Comparison of ENCODE assay signal across 16 cellular contexts in genomic region chr21:26814374-26814773, GRCh38. TPM values are rescaled to one million over a fixed set of nuclear protein-coding genes. Genes with fewer than 3 reads are reported as not detected.
DNase-seq lines count a peak whose midpoint lies in the region; ATAC-seq and TF ChIP-seq lines count a peak whose summit lies in the region.
"Had no signal": no experiment of that assay in that cellular context is flagged by ENCODE, and none has a peak within 500 bp of the region (broad histone marks: within the 10 kb centered on the region; RNA-seq: fewer than 3 reads in every experiment).

No MANE protein-coding gene starts in this region.

- ATAC-seq in IMR-90 (ENCODE audit: low read depth): peak; percentile 71
- ATAC-seq in HG03354 (IDR thresholded peaks at IDR 0.05; ENCODE audit: poor library complexity, severe bottlenecking, unreplicated experiment): no peak
- no peak for ATAC-seq in HG03095 (IDR thresholded peaks at IDR 0.05; ENCODE audit: unreplicated experiment)

- dilution Hi-C loops in IMR-90 (cut with HindIII; ENCODE audit: low sequenced_read_pairs, unreplicated experiment): no loop called here

- no CpG with 5 or more reads among the region's 1 CpG for WGBS in IMR-90 (ENCODE audit: extremely low coverage in 2 of 2, insufficient read length in 1 of 2), 2 experiments

- DNase-seq in IMR-90 (peak; percentile 61), cardiac fibroblast (ENCODE audit: low read depth in 2 of 2) (peak; percentile 56 to 76), nephron progenitor cell (no peak), mesenteric fat pad (ENCODE audit: low spot score) (no peak)
- DNase-seq: CD4-positive, alpha-beta memory T cell; GOT3; NCI-H1436; NCI-H2029; NCI-H2171 treated with DMSO at 0.1 percent for 48 hours; NCI-H748 treated with DMSO at 0.1 percent for 48 hours; PC-9 had no signal

- BruUV-seq in IMR-90 (replicated peaks; lab: Mats Ljungman, UMichigan): no TSS peak

- in situ Hi-C loops in IMR-90 (cut with MboI; ENCODE audit: low sequenced_read_pairs): no loop called here

- no peaks in the 10 kb centered on the region for H4K20me1 ChIP-seq in IMR-90 (ENCODE audit: insufficient read depth, low read length)

- no peak overlapping the region for H4K5ac ChIP-seq in IMR-90 (ENCODE audit: low read depth, low read length)

- intact Hi-C loops in IMR-90 (cut with micrococcal nuclease): no loop called here

- H3K4me1 ChIP-seq in IMR-90 (ENCODE audit: control insufficient read depth, insufficient read depth, low read length): peaks cover 6% of the 10 kb centered on the region

- H3K18ac ChIP-seq in IMR-90 (ENCODE audit: low read depth, low read length): peak overlapping the region; percentile 21; the same call in 1 of the 2 replicates

- CTCF ChIA-PET in IMR-90 (lab: Yijun Ruan, JAX): interaction anchor here (0.6 to 1.1 kb wide), 3 partner anchors 100 to 1931 kb away, joined by 3 to 4 read pairs (median 4); no protein-coding TSS in a partner anchor

- no peak overlapping the region for H2AFZ ChIP-seq in IMR-90 (replicated peaks; ENCODE audit: low read length, poor library complexity)
- H2AFZ ChIP-seq: PC-9 had no signal

- H3K4me3 ChIP-seq in IMR-90 (ENCODE audit: insufficient read depth, low read depth, low read length): no peak overlapping the region
- H3K4me3 ChIP-seq in cardiac fibroblast (replicated peaks in 1 of 2; ENCODE audit: low read depth in 2 of 2, low read length in 2 of 2): no peak overlapping the region
- H3K4me3 ChIP-seq: PC-9, SK-N-MC had no signal

- H3K36me3 Mint-ChIP-seq in nephron (ENCODE audit: low read depth) (no peaks in the 10 kb centered on the region), nephron progenitor cell (ENCODE audit: low read depth) (no peaks in the 10 kb centered on the region)
- H3K36me3 Mint-ChIP-seq: CD4-positive, alpha-beta memory T cell had no signal

- peak overlapping the region; percentile 65; the same call in 1 of the 2 replicates for H3K4ac ChIP-seq in IMR-90 (ENCODE audit: low read depth, low read length)

- no peak overlapping the region for H3K4me3 Mint-ChIP-seq in nephron
- no peak overlapping the region for H3K4me3 Mint-ChIP-seq in nephron progenitor cell
- H3K4me3 Mint-ChIP-seq: CD4-positive, alpha-beta memory T cell had no signal

- peak overlapping the region; percentile 44; the same call in 1 of the 2 replicates for H4K91ac ChIP-seq in IMR-90 (ENCODE audit: insufficient read depth, low read depth, low read length)

- H3K23ac ChIP-seq in IMR-90 (ENCODE audit: low read depth, low read length): no peak overlapping the region

- no peak for TF ChIP-seq POLR2A in IMR-90 (IDR thresholded peaks at IDR 0.05; ENCODE audit: low read depth, low read length)

- H3K9ac ChIP-seq in IMR-90 (ENCODE audit: low read depth, low read length): no peak overlapping the region
- H3K9ac ChIP-seq: KMS-11 had no signal

- no peaks in the 10 kb centered on the region for H3K9me3 Mint-ChIP-seq in nephron
- H3K9me3 Mint-ChIP-seq in nephron progenitor cell: no peaks in the 10 kb centered on the region
- H3K9me3 Mint-ChIP-seq: CD4-positive, alpha-beta memory T cell had no signal

- H2AK9ac ChIP-seq in IMR-90 (replicated peaks; ENCODE audit: low read depth, low read length, poor library complexity): no peak overlapping the region

- TF ChIP-seq CTCF in IMR-90 (conservative IDR thresholded peaks at IDR 0.05; ENCODE audit: low read depth, low read length) (no peak), cardiac fibroblast (IDR thresholded peaks at IDR 0.05; ENCODE audit: low read depth, low read length) (no peak), nephron (IDR thresholded peaks at IDR 0.05; ENCODE audit: unreplicated experiment in 3 of 3) (no peak), nephron progenitor cell (IDR thresholded peaks at IDR 0.05) (no peak)

- POLR2A ChIA-PET in IMR-90 (lab: Charles Lee; ENCODE audit: unreplicated experiment): interaction anchor here (0.6 kb wide), 2 partner anchors 13 to 25 kb away, joined by 4 to 9 read pairs; no protein-coding TSS in a partner anchor

- H2BK5ac ChIP-seq in IMR-90 (ENCODE audit: low read depth, low read length, poor library complexity, severe bottlenecking): peak overlapping the region; percentile 76

- H3K79me1 ChIP-seq in IMR-90 (ENCODE audit: low read depth in 1 of 2, low read length in 2 of 2): no peaks in the 10 kb centered on the region

- H3K27ac Mint-ChIP-seq in nephron: peak overlapping the region in 2 of 3 experiments; percentile 6 to 11
- no peak overlapping the region for H3K27ac Mint-ChIP-seq in nephron progenitor cell
- H3K27ac Mint-ChIP-seq: CD4-positive, alpha-beta memory T cell had no signal

- H3K27me3 ChIP-seq in IMR-90 (ENCODE audit: control insufficient read depth, insufficient read depth, low read length): no peaks in the 10 kb centered on the region

- H2BK15ac ChIP-seq in IMR-90 (ENCODE audit: low read depth, low read length): peak overlapping the region; percentile 67; the same call in 1 of the 3 replicates

- H3K4me2 ChIP-seq in IMR-90 (ENCODE audit: low read depth, low read length): no peak overlapping the region
- H3K4me2 ChIP-seq: KMS-11, PC-9 had no signal

- H3K36me3 ChIP-seq in IMR-90 (ENCODE audit: control insufficient read depth, insufficient read depth, low read length): no peaks in the 10 kb centered on the region

- H3K9me3 ChIP-seq in IMR-90 (ENCODE audit: control insufficient read depth, insufficient read depth, low read length): no peaks in the 10 kb centered on the region

- H3K27ac ChIP-seq in IMR-90 (ENCODE audit: insufficient read depth, low read length): no peak overlapping the region
- H3K27ac ChIP-seq: KMS-11, PC-9, SK-N-MC had no signal

- H3K27me3 Mint-ChIP-seq in nephron (ENCODE audit: low read depth) (no peaks in the 10 kb centered on the region), nephron progenitor cell (ENCODE audit: low read depth, poor library complexity) (no peaks in the 10 kb centered on the region)
- H3K27me3 Mint-ChIP-seq: CD4-positive, alpha-beta memory T cell had no signal

- no peaks in the 10 kb centered on the region for H3K9me1 ChIP-seq in IMR-90 (ENCODE audit: insufficient read depth, low read length)

- H2BK20ac ChIP-seq in IMR-90 (ENCODE audit: low read depth, low read length): peak overlapping the region; percentile 90; the same call in 1 of the 2 replicates

- no peak overlapping the region for H2AK5ac ChIP-seq in IMR-90 (ENCODE audit: low read depth, low read length)

- peak overlapping the region; percentile 76; the same call in 1 of the 2 replicates for H2BK120ac ChIP-seq in IMR-90 (ENCODE audit: low read depth, low read length)

- peak overlapping the region in 1 of 2 experiments; percentile 35; a peak in 1 of 4 replicates for H4K8ac ChIP-seq in IMR-90 (ENCODE audit: low read depth in 2 of 2, low read length in 2 of 2)

- TF ChIP-seq RAD21 in IMR-90 (IDR thresholded peaks at IDR 0.05; ENCODE audit: low read length): no peak

- H3K4me1 Mint-ChIP-seq in nephron: peaks cover 50% of the 10 kb centered on the region
- H3K4me1 Mint-ChIP-seq in nephron progenitor cell: peaks cover 5% of the 10 kb centered on the region
- H3K4me1 Mint-ChIP-seq: CD4-positive, alpha-beta memory T cell had no signal

- no peak overlapping the region for H3K14ac ChIP-seq in IMR-90 (replicated peaks; ENCODE audit: low read depth, low read length)

- no peak overlapping the region for H3K56ac ChIP-seq in IMR-90 (ENCODE audit: extremely low read depth, insufficient read depth, low read length)

TF ChIP-seq in IMR-90, 13 proteins besides CTCF, POLR2A, EP300 and RAD21:
- TF ChIP-seq MXI1 (IDR thresholded peaks at IDR 0.05; ENCODE audit: borderline replicate concordance, low read depth, low read length) (no peak), RCOR1 (IDR thresholded peaks at IDR 0.05; ENCODE audit: insufficient replicate concordance, low read length) (no peak)
- TF ChIP-seq, protein P1, sequence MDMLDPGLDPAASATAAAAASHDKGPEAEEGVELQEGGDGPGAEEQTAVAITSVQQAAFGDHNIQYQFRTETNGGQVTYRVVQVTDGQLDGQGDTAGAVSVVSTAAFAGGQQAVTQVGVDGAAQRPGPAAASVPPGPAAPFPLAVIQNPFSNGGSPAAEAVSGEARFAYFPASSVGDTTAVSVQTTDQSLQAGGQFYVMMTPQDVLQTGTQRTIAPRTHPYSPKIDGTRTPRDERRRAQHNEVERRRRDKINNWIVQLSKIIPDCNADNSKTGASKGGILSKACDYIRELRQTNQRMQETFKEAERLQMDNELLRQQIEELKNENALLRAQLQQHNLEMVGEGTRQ (IDR thresholded peaks at IDR 0.05; ENCODE audit: low read depth, low read length): no peak

RNA-seq across cellular contexts. Expression of gene ADAMTS1, which starts 30.8 kb away (rescaled TPM):
- total RNA-seq in IMR-90 (2012; rRNA removed) (106 and 116 TPM in 2 replicates), mesenteric fat pad (480 TPM)
- polyA plus RNA-seq in IMR-90 (2012; rRNA removed): 317 and 336 TPM in 2 replicates
- polyA plus RNA-seq in IMR-90 (2012; cell fraction: cytosol; rRNA removed): 78.5 and 82.1 TPM in 2 replicates
- 226 and 359 TPM in 2 replicates for polyA plus RNA-seq in IMR-90 (2012; cell fraction: nucleus; rRNA removed; ENCODE audit: low replicate concordance)
- total RNA-seq: CD4-positive, alpha-beta memory T cell had no signal

Comparison
In these comparisons a context has a peak if more than half of its experiments do, and no peak if none do; other contexts are left out.
1. DNase-seq: peak in IMR-90 (single experiment) and cardiac fibroblast (2 of 2); none in nephron progenitor cell (single experiment) and mesenteric fat pad (single experiment).